ENCODE assay signal across 17 cellular contexts in genomic region chr9:136615631-136616306, GRCh38. TPM values are rescaled to one million over a fixed set of nuclear protein-coding genes. Genes with fewer than 3 reads are reported as not detected.
DNase-seq lines count a peak whose midpoint lies in the region; ATAC-seq and TF ChIP-seq lines count a peak whose summit lies in the region.
"Had no signal": no experiment of that assay in that cellular context is flagged by ENCODE, and none has a peak within 500 bp of the region (broad histone marks: within the 10 kb centered on the region; RNA-seq: fewer than 3 reads in every experiment).

No MANE protein-coding gene starts in this region.

- H3K9me3 ChIP-seq in spleen = no peaks in the 10 kb centered on the region
- H3K9me3 ChIP-seq: tibial artery had no signal

- TF ChIP-seq CTCF in spleen (IDR thresholded peaks at IDR 0.05 in 8 of 11, conservative IDR thresholded peaks at IDR 0.05 in 3 of 11) (no peak), MCF 10A (IDR thresholded peaks at IDR 0.05; ENCODE audit: unreplicated experiment) (no peak)

- POLR2A ChIA-PET in MCF 10A (lab: Yijun Ruan, JAX) = interaction anchor here (2.1 kb wide), 1 partner anchor 10 kb away, joined by 6 read pairs; no protein-coding TSS in a partner anchor

- CTCF ChIA-PET in activated CD8-positive, alpha-beta memory T cell treated with anti-CD3 and anti-CD28 coated beads, Interleukin-2, amount 10 ng/mL, durations not matched to agents 7 days and 5 days (lab: Charles Lee) = interaction anchor here (1.0 kb wide), 1 partner anchor 19 kb away, joined by 3 read pairs; no protein-coding TSS in a partner anchor
- CTCF ChIA-PET in MCF 10A (lab: Yijun Ruan, JAX) = interaction anchor here (0.5 kb wide), 1 partner anchor 52 kb away, joined by 4 read pairs; no protein-coding TSS in a partner anchor

- H3K27me3 ChIP-seq in spleen (replicated peaks in 1 of 7) = no peaks in the 10 kb centered on the region

- H3K27ac Mint-ChIP-seq in activated CD8-positive, alpha-beta memory T cell treated with anti-CD3 and anti-CD28 coated beads, Interleukin-2, amount 10 ng/mL, durations not matched to agents 7 days and 5 days = no peak overlapping the region
- peak overlapping the region; percentile 7 for H3K27ac Mint-ChIP-seq in dendritic cell treated with granulocyte-macrophage colony-stimulating factor and Interleukin-4, amounts not matched to agents 40 ng/mL and 50 ng/mL, for 4 days
- no peak overlapping the region for H3K27ac Mint-ChIP-seq in MCF 10A (ENCODE audit: low read depth, unreplicated experiment)
- H3K27ac Mint-ChIP-seq: activated T-cell treated with anti-CD3 and anti-CD28 coated beads, Interleukin-2, amount 50 U/mL, for 24 hours had no signal

- H3K36me3 ChIP-seq in spleen = no peaks in the 10 kb centered on the region
- H3K36me3 ChIP-seq: tibial artery had no signal

- WGBS in spleen, 5 donors = 62 to 84% (median 70%) methylated on average over 11 to 17 of the region's 17 CpGs

- peak overlapping the region in 7 of 8 donors; percentile 7 to 72 (median 65) for H3K27ac ChIP-seq in spleen
- H3K27ac ChIP-seq: SK-N-MC, tibial artery had no signal

- no peak for DNase-seq in activated CD8-positive, alpha-beta memory T cell treated with anti-CD3 and anti-CD28 coated beads, Interleukin-2, amount 10 ng/mL, durations not matched to agents 7 days and 5 days
- no peak for DNase-seq in activated CD8-positive, alpha-beta memory T cell treated with anti-CD3 and anti-CD28 coated beads, Interleukin-2, amount 50 U/mL, for 48 hours
- DNase-seq in OCI-M1 (lab: John Stamatoyannopoulos, UW) (peak; percentile 42), spleen (no peak), globus pallidus (ENCODE audit: low spot score) (no peak), MCF 10A (ENCODE audit: unreplicated experiment) (no peak)
- DNase-seq: ACHN; activated CD4-positive, alpha-beta T cell treated with anti-CD3 and anti-CD28 coated beads for 1 hour; activated T-cell treated with anti-CD3 and anti-CD28 coated beads, Interleukin-2, amount 50 U/mL, for 24 hours; DMS153; NCI-H2029 treated with DMSO at 0.1 percent for 48 hours; posterior cingulate gyrus; tibial artery had no signal

- H3K9me3 Mint-ChIP-seq in activated CD8-positive, alpha-beta memory T cell treated with anti-CD3 and anti-CD28 coated beads, Interleukin-2, amount 10 ng/mL, durations not matched to agents 7 days and 5 days (ENCODE audit: low read depth) = no peaks in the 10 kb centered on the region
- H3K9me3 Mint-ChIP-seq in dendritic cell treated with granulocyte-macrophage colony-stimulating factor and Interleukin-4, amounts not matched to agents 40 ng/mL and 50 ng/mL, for 4 days = no peaks in the 10 kb centered on the region
- no peaks in the 10 kb centered on the region for H3K9me3 Mint-ChIP-seq in MCF 10A (ENCODE audit: unreplicated experiment)
- H3K9me3 Mint-ChIP-seq: activated T-cell treated with anti-CD3 and anti-CD28 coated beads, Interleukin-2, amount 50 U/mL, for 24 hours had no signal

- H3K4me1 Mint-ChIP-seq in activated CD8-positive, alpha-beta memory T cell treated with anti-CD3 and anti-CD28 coated beads, Interleukin-2, amount 10 ng/mL, durations not matched to agents 7 days and 5 days = peaks cover 16% of the 10 kb centered on the region
- peaks cover 61% of the 10 kb centered on the region for H3K4me1 Mint-ChIP-seq in dendritic cell treated with granulocyte-macrophage colony-stimulating factor and Interleukin-4, amounts not matched to agents 40 ng/mL and 50 ng/mL, for 4 days (ENCODE audit: low read depth)
- H3K4me1 Mint-ChIP-seq in MCF 10A (ENCODE audit: insufficient read depth, unreplicated experiment) = peaks cover 6% of the 10 kb centered on the region

- peak; percentile 43 for ATAC-seq in activated CD8-positive, alpha-beta memory T cell treated with anti-CD3 and anti-CD28 coated beads, Interleukin-2, amount 10 ng/mL, durations not matched to agents 7 days and 5 days
- ATAC-seq in GM18858 (IDR thresholded peaks at IDR 0.05; ENCODE audit: unreplicated experiment) = no peak

- H3K36me3 Mint-ChIP-seq in activated CD8-positive, alpha-beta memory T cell treated with anti-CD3 and anti-CD28 coated beads, Interleukin-2, amount 10 ng/mL, durations not matched to agents 7 days and 5 days = no peaks in the 10 kb centered on the region
- H3K36me3 Mint-ChIP-seq in dendritic cell treated with granulocyte-macrophage colony-stimulating factor and Interleukin-4, amounts not matched to agents 40 ng/mL and 50 ng/mL, for 4 days (ENCODE audit: low read depth) = no peaks in the 10 kb centered on the region
- H3K36me3 Mint-ChIP-seq in MCF 10A (ENCODE audit: insufficient read depth, unreplicated experiment) = no peaks in the 10 kb centered on the region

- H3K4me1 ChIP-seq in spleen = peaks cover 20 to 74% (median 68%) of the 10 kb centered on the region in 6 donors
- H3K4me1 ChIP-seq: tibial artery had no signal

- H3K4me3 Mint-ChIP-seq in activated CD8-positive, alpha-beta memory T cell treated with anti-CD3 and anti-CD28 coated beads, Interleukin-2, amount 10 ng/mL, durations not matched to agents 7 days and 5 days = no peak overlapping the region
- no peak overlapping the region for H3K4me3 Mint-ChIP-seq in dendritic cell treated with granulocyte-macrophage colony-stimulating factor and Interleukin-4, amounts not matched to agents 40 ng/mL and 50 ng/mL, for 4 days
- no peak overlapping the region for H3K4me3 Mint-ChIP-seq in MCF 10A (ENCODE audit: unreplicated experiment)
- H3K4me3 Mint-ChIP-seq: activated T-cell treated with anti-CD3 and anti-CD28 coated beads, Interleukin-2, amount 50 U/mL, for 24 hours had no signal

- intact Hi-C loops in dendritic cell treated with granulocyte-macrophage colony-stimulating factor and Interleukin-4, amounts not matched to agents 40 ng/mL and 50 ng/mL, for 4 days (cut with micrococcal nuclease) = loop anchor here (5.0 kb wide), 1 partner anchor 83 kb away; no protein-coding TSS in a partner anchor
- intact Hi-C loops in spleen (cut with DNase I; ENCODE audit: low total_unique reads) = loop anchor here (10.0 kb wide), 1 partner anchor 51 kb away; no protein-coding TSS in a partner anchor
- intact Hi-C loops in MCF 10A (cut with micrococcal nuclease) = no loop called here

- H3K27me3 Mint-ChIP-seq in activated CD8-positive, alpha-beta memory T cell treated with anti-CD3 and anti-CD28 coated beads, Interleukin-2, amount 10 ng/mL, durations not matched to agents 7 days and 5 days = no peaks in the 10 kb centered on the region
- peaks cover 34% of the 10 kb centered on the region for H3K27me3 Mint-ChIP-seq in dendritic cell treated with granulocyte-macrophage colony-stimulating factor and Interleukin-4, amounts not matched to agents 40 ng/mL and 50 ng/mL, for 4 days
- H3K27me3 Mint-ChIP-seq in MCF 10A (ENCODE audit: insufficient read depth, unreplicated experiment) = no peaks in the 10 kb centered on the region

- no peak for TF ChIP-seq POLR2A in spleen (IDR thresholded peaks at IDR 0.05)

- no TSS peak for BruUV-seq in MCF 10A (replicated peaks; lab: Mats Ljungman, UMichigan)

- H3K4me3 ChIP-seq in spleen = peak overlapping the region in 1 of 8 donors; percentile 20
- H3K4me3 ChIP-seq: coronary artery, SK-N-MC, tibial artery had no signal

RNA-seq across cellular contexts. Expression of gene EGFL7, which starts 46.9 kb away (rescaled TPM):
- total RNA-seq in activated CD8-positive, alpha-beta memory T cell treated with anti-CD3 and anti-CD28 coated beads, Interleukin-2, amount 10 ng/mL, durations not matched to agents 7 days and 5 days = 1 to 10 TPM in 1 of 2 experiments, under 1 TPM in 1; 0.29 to 1.1 TPM
- total RNA-seq in spleen = 100 to 1,000 TPM; 132 to 246 (median 179) TPM
- 100 to 1,000 TPM; 169 to 522 (median 409) TPM for polyA plus RNA-seq in spleen
- 3.9 and 4.3 TPM in 2 replicates for total RNA-seq in MCF 10A (2022)

Comparison
In these comparisons a context has a peak if more than half of its experiments do, and no peak if none do; other contexts are left out.
1. RNA of gene EGFL7, which starts 46.9 kb away (total RNA-seq): 132 to 246 TPM in spleen; 3.9 to 4.3 TPM in MCF 10A and 0.29 to 1.1 TPM in activated CD8-positive, alpha-beta memory T cell treated with anti-CD3 and anti-CD28 coated beads, Interleukin-2, amount 10 ng/mL, durations not matched to agents 7 days and 5 days; every median in the first group is over 10 times any median in the second.